ENCODE assay signal across 1 cellular context in the genomic region with DNA sequence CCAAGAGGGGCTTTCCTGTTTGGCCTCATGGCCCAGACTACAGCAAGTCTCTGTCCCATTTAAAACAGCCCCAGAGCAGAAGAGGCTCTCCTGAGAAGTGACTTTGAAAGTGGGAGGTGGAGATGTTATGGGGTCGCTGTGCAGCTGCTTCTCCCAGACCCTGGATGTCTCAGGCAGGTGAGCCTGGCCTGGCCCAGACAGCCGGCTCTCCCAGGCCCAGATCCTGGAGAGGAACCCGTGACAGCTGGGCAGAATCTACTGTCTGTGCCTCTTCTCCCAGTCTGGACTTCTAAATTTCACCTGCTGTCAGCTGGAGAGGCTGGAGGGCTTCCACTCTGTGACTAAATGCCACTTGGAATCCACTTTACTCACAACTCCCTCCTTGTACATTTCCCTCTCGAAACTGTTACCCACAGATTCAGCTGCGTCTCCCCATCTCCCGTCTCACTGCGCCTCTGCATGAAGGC.
A peak's percentile ranks its signal among the peaks of the same experiment; 100 is the strongest.
TF ChIP-seq lines count a peak whose summit lies in the region.

No MANE protein-coding gene starts in this region.

TF ChIP-seq in HepG2, 621 proteins besides CTCF, POLR2A, EP300 and RAD21:
- TF ChIP-seq, protein P1, sequence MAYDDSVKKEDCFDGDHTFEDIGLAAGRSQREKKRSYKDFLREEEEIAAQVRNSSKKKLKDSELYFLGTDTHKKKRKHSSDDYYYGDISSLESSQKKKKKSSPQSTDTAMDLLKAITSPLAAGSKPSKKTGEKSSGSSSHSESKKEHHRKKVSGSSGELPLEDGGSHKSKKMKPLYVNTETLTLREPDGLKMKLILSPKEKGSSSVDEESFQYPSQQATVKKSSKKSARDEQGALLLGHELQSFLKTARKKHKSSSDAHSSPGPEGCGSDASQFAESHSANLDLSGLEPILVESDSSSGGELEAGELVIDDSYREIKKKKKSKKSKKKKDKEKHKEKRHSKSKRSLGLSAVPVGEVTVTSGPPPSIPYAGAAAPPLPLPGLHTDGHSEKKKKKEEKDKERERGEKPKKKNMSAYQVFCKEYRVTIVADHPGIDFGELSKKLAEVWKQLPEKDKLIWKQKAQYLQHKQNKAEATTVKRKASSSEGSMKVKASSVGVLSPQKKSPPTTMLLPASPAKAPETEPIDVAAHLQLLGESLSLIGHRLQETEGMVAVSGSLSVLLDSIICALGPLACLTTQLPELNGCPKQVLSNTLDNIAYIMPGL (CRISPR knock-in tag; IDR thresholded peaks at IDR 0.05; ENCODE audit: borderline replicate concordance in 1 of 2, low read depth in 1 of 2): 0 out of 4 replicates have a peak, but pooled peaks of 1 of the 2 experiments have one; percentile 39
- no peak for TF ChIP-seq NFRKB (IDR thresholded peaks at IDR 0.05)
- no peak for TF ChIP-seq ZNF652 (CRISPR knock-in tag; IDR thresholded peaks at IDR 0.05; ENCODE audit: borderline replicate concordance, low read depth)
- TF ChIP-seq HCFC1 (IDR thresholded peaks at IDR 0.05; ENCODE audit: low read depth, low read length): no peak
- 0 out of 2 replicates have a peak, but pooled peaks have one; percentile 21 for TF ChIP-seq MTF2 (CRISPR knock-in tag; IDR thresholded peaks at IDR 0.05; ENCODE audit: borderline replicate concordance)
